ENCODE assay signal across 10 cellular contexts in genomic region chr5:76855961-76856360, GRCh38. TPM values are rescaled to one million over a fixed set of nuclear protein-coding genes. Genes with fewer than 3 reads are reported as not detected.
DNase-seq lines count a peak whose midpoint lies in the region; ATAC-seq and TF ChIP-seq lines count a peak whose summit lies in the region.
"Had no signal": no experiment of that assay in that cellular context is flagged by ENCODE, and none has a peak within 500 bp of the region (broad histone marks: within the 10 kb centered on the region; RNA-seq: fewer than 3 reads in every experiment).

No MANE protein-coding gene starts in this region.

- TF ChIP-seq CTCF in suprapubic skin (IDR thresholded peaks at IDR 0.05), result no peak
- no peak for TF ChIP-seq CTCF in psoas muscle (IDR thresholded peaks at IDR 0.05)

- H3K36me3 Mint-ChIP-seq in activated CD4-positive, alpha-beta T cell treated with anti-CD3 and anti-CD28 coated beads, Interleukin-2, amount 10 ng/mL, durations not matched to agents 7 days and 5 days (ENCODE audit: low read depth), result peaks cover 33% of the 10 kb centered on the region

- H3K4me1 ChIP-seq in BLaER1 treated with 17β-estradiol and CSF1 and Interleukin-3, amounts not matched to agents 10 nM and 100 nM, result peaks cover 36 to 69% (median 61%) of the 10 kb centered on the region in 10 experiments
- H3K4me1 ChIP-seq in suprapubic skin, result peaks cover 1% of the 10 kb centered on the region
- no peaks in the 10 kb centered on the region for H3K4me1 ChIP-seq in psoas muscle

- POLR2A ChIA-PET in activated CD4-positive, alpha-beta T cell treated with anti-CD3 and anti-CD28 coated beads, Interleukin-2, amount 10 ng/mL, durations not matched to agents 7 days and 5 days (lab: Charles Lee), result no interaction called here

- no peaks in the 10 kb centered on the region for H3K27me3 Mint-ChIP-seq in activated CD4-positive, alpha-beta T cell treated with anti-CD3 and anti-CD28 coated beads, Interleukin-2, amount 10 ng/mL, durations not matched to agents 7 days and 5 days

- intact Hi-C loops in psoas muscle (cut with DNase I), result no loop called here

- peak overlapping the region in 7 of 11 experiments; percentile 26 to 65 (median 56); a peak in 14 of 22 replicates for H3K9ac ChIP-seq in BLaER1 treated with 17β-estradiol and CSF1 and Interleukin-3, amounts not matched to agents 10 nM and 100 nM

- H3K9me3 ChIP-seq in BLaER1 treated with 17β-estradiol and CSF1 and Interleukin-3, amounts not matched to agents 10 nM and 100 nM (replicated peaks in 1 of 11), result peaks cover 14 to 30% (median 22%) of the 10 kb centered on the region in 11 experiments; a peak in 21 of 22 replicates
- H3K9me3 ChIP-seq in suprapubic skin (no peaks in the 10 kb centered on the region), psoas muscle (no peaks in the 10 kb centered on the region)
- H3K9me3 ChIP-seq: thoracic aorta had no signal

- ATAC-seq in HG03135 (IDR thresholded peaks at IDR 0.05; ENCODE audit: unreplicated experiment) (peak; percentile 66), left lobe of liver (peak; percentile 56), psoas muscle (no peak)
- ATAC-seq: GM23338 had no signal

- TF ChIP-seq POLR2A in suprapubic skin (IDR thresholded peaks at IDR 0.05), result no peak

- peak overlapping the region; percentile 45 to 86 (median 78); a peak in 21 of 22 replicates for H3K27ac ChIP-seq in BLaER1 treated with 17β-estradiol and CSF1 and Interleukin-3, amounts not matched to agents 10 nM and 100 nM
- H3K27ac ChIP-seq in suprapubic skin, result no peak overlapping the region
- no peak overlapping the region for H3K27ac ChIP-seq in psoas muscle
- H3K27ac ChIP-seq: thoracic aorta had no signal

- H3K9me3 Mint-ChIP-seq in activated CD4-positive, alpha-beta T cell treated with anti-CD3 and anti-CD28 coated beads, Interleukin-2, amount 10 ng/mL, durations not matched to agents 7 days and 5 days, result peaks cover 30% of the 10 kb centered on the region

- WGBS in suprapubic skin, result 74% methylated on average over 3 of the region's 3 CpGs
- 71 to 88% (median 86%) methylated on average over 3 of the region's 3 CpGs for WGBS in psoas muscle, 3 donors

- no peaks in the 10 kb centered on the region for H3K27me3 ChIP-seq in BLaER1 treated with 17β-estradiol and CSF1 and Interleukin-3, amounts not matched to agents 10 nM and 100 nM
- H3K27me3 ChIP-seq in suprapubic skin, result no peaks in the 10 kb centered on the region
- no peaks in the 10 kb centered on the region for H3K27me3 ChIP-seq in psoas muscle (ENCODE audit: insufficient read depth in 3 of 3, low read length in 2 of 3)

- peak overlapping the region; percentile 46 to 90 (median 79) for H3K4me2 ChIP-seq in BLaER1 treated with 17β-estradiol and CSF1 and Interleukin-3, amounts not matched to agents 10 nM and 100 nM
- H3K4me2 ChIP-seq: GM23338 had no signal

- H3K4me3 ChIP-seq in BLaER1 treated with 17β-estradiol and CSF1 and Interleukin-3, amounts not matched to agents 10 nM and 100 nM, result peak overlapping the region in 4 of 10 experiments; percentile 22 to 28 (median 24); a peak in 2 of 20 replicates
- H3K4me3 ChIP-seq in suprapubic skin, result no peak overlapping the region
- H3K4me3 ChIP-seq in psoas muscle, result no peak overlapping the region
- H3K4me3 ChIP-seq: GM23338, thoracic aorta had no signal

- H3K27ac Mint-ChIP-seq in activated CD4-positive, alpha-beta T cell treated with anti-CD3 and anti-CD28 coated beads, Interleukin-2, amount 10 ng/mL, durations not matched to agents 7 days and 5 days, result peak overlapping the region; percentile 90
- H3K27ac Mint-ChIP-seq: GM23338 had no signal

- CTCF ChIA-PET in activated CD4-positive, alpha-beta T cell treated with anti-CD3 and anti-CD28 coated beads, Interleukin-2, amount 10 ng/mL, durations not matched to agents 7 days and 5 days (lab: Charles Lee), result interaction anchor here (1.0 to 1.4 kb wide), 2 partner anchors 10 to 525 kb away, joined by 3 read pairs; no protein-coding TSS in a partner anchor

- no peaks in the 10 kb centered on the region for H4K20me1 ChIP-seq in BLaER1 treated with 17β-estradiol and CSF1 and Interleukin-3, amounts not matched to agents 10 nM and 100 nM

- peak overlapping the region; percentile 37 for H3K4me3 Mint-ChIP-seq in activated CD4-positive, alpha-beta T cell treated with anti-CD3 and anti-CD28 coated beads, Interleukin-2, amount 10 ng/mL, durations not matched to agents 7 days and 5 days
- H3K4me3 Mint-ChIP-seq: GM23338 had no signal

- peaks cover 53% of the 10 kb centered on the region for H3K4me1 Mint-ChIP-seq in activated CD4-positive, alpha-beta T cell treated with anti-CD3 and anti-CD28 coated beads, Interleukin-2, amount 10 ng/mL, durations not matched to agents 7 days and 5 days

- TF ChIP-seq EP300 in suprapubic skin (IDR thresholded peaks at IDR 0.05), result no peak

- peak; percentile 70 for DNase-seq in activated CD4-positive, alpha-beta T cell treated with anti-CD3 and anti-CD28 coated beads, Interleukin-2, amount 10 ng/mL, durations not matched to agents 7 days and 5 days
- DNase-seq in left lobe of liver (ENCODE audit: low spot score), result no peak
- no peak for DNase-seq in HCEC 1CT
- DNase-seq in suprapubic skin (ENCODE audit: low spot score in 2 of 2), result no peak
- no peak for DNase-seq in NCI-H2107 (lab: John Stamatoyannopoulos, UW)
- DNase-seq in psoas muscle, result no peak

- H3K36me3 ChIP-seq in BLaER1 treated with 17β-estradiol and CSF1 and Interleukin-3, amounts not matched to agents 10 nM and 100 nM, result peaks cover 0 to 14% (median 0%) of the 10 kb centered on the region in 11 experiments; a peak in 2 of 22 replicates
- H3K36me3 ChIP-seq in suprapubic skin (no peaks in the 10 kb centered on the region), psoas muscle (ENCODE audit: insufficient read depth in 1 of 2, low read depth in 1 of 2) (no peaks in the 10 kb centered on the region)
- H3K36me3 ChIP-seq: thoracic aorta had no signal

RNA-seq across cellular contexts. Expression of gene S100Z, which starts 6.1 kb away (rescaled TPM):
- total RNA-seq in activated CD4-positive, alpha-beta T cell treated with anti-CD3 and anti-CD28 coated beads, Interleukin-2, amount 10 ng/mL, durations not matched to agents 7 days and 5 days, result 1 to 10 TPM; 1.8 to 2.2 TPM
- total RNA-seq in left lobe of liver, result not detected
- total RNA-seq in suprapubic skin, result not detected
- not detected for total RNA-seq in psoas muscle
- polyA plus RNA-seq in psoas muscle, result under 1 TPM in 1 of 3 donors, not detected in 2; 0.09 TPM
- total RNA-seq: GM23338, thoracic aorta had no signal
- polyA plus RNA-seq: GM23338 had no signal

RNA-seq across cellular contexts. Expression of gene F2RL1, which starts 37.1 kb away (rescaled TPM):
- total RNA-seq in activated CD4-positive, alpha-beta T cell treated with anti-CD3 and anti-CD28 coated beads, Interleukin-2, amount 10 ng/mL, durations not matched to agents 7 days and 5 days, result under 1 TPM; 0.27 to 0.89 TPM
- 7.0 TPM for total RNA-seq in left lobe of liver
- 100 to 1,000 TPM in 2 of 4 donors, 10 to 100 TPM in 2; 20.8 to 107 (median 77.7) TPM for total RNA-seq in suprapubic skin
- under 1 TPM; 0.08 to 0.17 (median 0.15) TPM for total RNA-seq in psoas muscle
- under 1 TPM; 0.04 to 0.06 (median 0.05) TPM for polyA plus RNA-seq in psoas muscle

Comparison
In these comparisons a context has a peak if more than half of its experiments do, and no peak if none do; other contexts are left out.
1. H3K27ac ChIP-seq: peak in BLaER1 treated with 17β-estradiol and CSF1 and Interleukin-3, amounts not matched to agents 10 nM and 100 nM (11 of 11); none in suprapubic skin (single experiment) and psoas muscle (single experiment).
2. ATAC-seq: peak in HG03135 (single experiment) and left lobe of liver (single experiment); none in psoas muscle (0 of 4).